Comparison of ENCODE assay signal across 8 cellular contexts in the genomic region with DNA sequence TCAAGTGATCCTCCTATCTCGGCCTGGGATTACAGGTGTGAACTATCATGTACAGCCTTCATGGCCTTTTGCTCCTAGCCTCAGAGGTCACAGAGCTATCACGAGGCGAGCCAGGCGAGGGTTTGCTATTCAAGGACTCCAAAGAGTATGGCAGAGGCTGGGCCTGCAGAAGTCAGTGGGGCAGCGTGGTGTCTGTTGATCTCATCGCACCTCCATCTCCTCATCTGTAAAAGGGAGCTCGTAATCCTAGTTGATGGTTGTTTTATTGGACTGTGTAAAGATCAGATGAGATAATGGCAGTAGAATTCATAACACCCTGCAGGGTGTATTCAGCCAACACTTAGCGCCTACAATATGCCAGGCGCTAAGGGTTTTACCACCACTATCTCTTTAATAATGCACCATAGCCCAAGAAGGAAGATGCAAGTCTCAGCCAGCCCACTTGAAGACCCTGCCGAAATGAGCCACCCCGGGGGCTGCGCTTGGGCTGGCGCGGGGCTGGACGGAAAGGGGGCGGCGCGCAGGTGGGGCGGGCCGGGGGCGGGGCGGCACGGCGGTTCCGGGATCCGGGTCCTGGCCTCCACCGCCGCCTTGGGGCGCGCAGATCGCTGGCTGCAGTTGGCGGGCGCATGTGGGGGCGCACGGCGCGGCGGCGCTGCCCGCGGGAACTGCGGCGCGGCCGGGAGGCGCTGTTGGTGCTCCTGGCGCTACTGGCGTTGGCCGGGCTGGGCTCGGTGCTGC. TPM values are rescaled to one million over a fixed set of nuclear protein-coding genes. Genes with fewer than 3 reads are reported as not detected.
DNase-seq lines count a peak whose midpoint lies in the region; ATAC-seq and TF ChIP-seq lines count a peak whose summit lies in the region.

A gene with protein sequence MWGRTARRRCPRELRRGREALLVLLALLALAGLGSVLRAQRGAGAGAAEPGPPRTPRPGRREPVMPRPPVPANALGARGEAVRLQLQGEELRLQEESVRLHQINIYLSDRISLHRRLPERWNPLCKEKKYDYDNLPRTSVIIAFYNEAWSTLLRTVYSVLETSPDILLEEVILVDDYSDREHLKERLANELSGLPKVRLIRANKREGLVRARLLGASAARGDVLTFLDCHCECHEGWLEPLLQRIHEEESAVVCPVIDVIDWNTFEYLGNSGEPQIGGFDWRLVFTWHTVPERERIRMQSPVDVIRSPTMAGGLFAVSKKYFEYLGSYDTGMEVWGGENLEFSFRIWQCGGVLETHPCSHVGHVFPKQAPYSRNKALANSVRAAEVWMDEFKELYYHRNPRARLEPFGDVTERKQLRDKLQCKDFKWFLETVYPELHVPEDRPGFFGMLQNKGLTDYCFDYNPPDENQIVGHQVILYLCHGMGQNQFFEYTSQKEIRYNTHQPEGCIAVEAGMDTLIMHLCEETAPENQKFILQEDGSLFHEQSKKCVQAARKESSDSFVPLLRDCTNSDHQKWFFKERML (plus strand): TSS at position 601 of the 741 bp plus-strand sequence. CDS start 29 bp downstream, at position 630.

- H3K9me3 Mint-ChIP-seq in GM23338, result no peaks in the 10 kb centered on the region

- H3K9me3 ChIP-seq in BLaER1 (peaks cover under 1% of the 10 kb centered on the region; the same call in 1 of the 2 replicates), NT2/D1 (ENCODE audit: insufficient read depth, low read length) (no peaks in the 10 kb centered on the region), heart left ventricle (no peaks in the 10 kb centered on the region)

- ATAC-seq in GM23338 (peak; percentile 69), heart left ventricle (peak in 2 of 4 donors; percentile 59 to 63), GM19397 (IDR thresholded peaks at IDR 0.05; ENCODE audit: unreplicated experiment) (no peak)

- no peak within 1 kb of the TSS for H3K27ac Mint-ChIP-seq in GM23338

- H3K27me3 Mint-ChIP-seq in GM23338 (ENCODE audit: insufficient read depth, low read depth, poor library complexity), result peaks cover 18% of the 10 kb centered on the region

- H3K4me1 Mint-ChIP-seq in GM23338, result peaks cover 33% of the 10 kb centered on the region

- no peak for TF ChIP-seq POLR2A in heart left ventricle (IDR thresholded peaks at IDR 0.05)

- H3K36me3 Mint-ChIP-seq in GM23338 (ENCODE audit: low read depth), result no peaks in the 10 kb centered on the region

- 0 out of 4 replicates have a peak, but pooled peaks of 1 of the 2 experiments have one; percentile 12 for TF ChIP-seq CTCF in GM23338 (conservative IDR thresholded peaks at IDR 0.05; ENCODE audit: low read depth in 2 of 2)
- peak in 1 of 12 donors; percentile 8 for TF ChIP-seq CTCF in heart left ventricle (IDR thresholded peaks at IDR 0.05)

- H3K9ac ChIP-seq in BLaER1, result peak within 1 kb of the TSS; percentile 70
- peak within 1 kb of the TSS; percentile 81 for H3K9ac ChIP-seq in NT2/D1 (ENCODE audit: insufficient read length, low read depth)

- whole genome bisulfite sequencing in heart left ventricle, 4 donors, result 11 to 65% (median 31%) methylated on average over 10 to 50 of the region's 50 CpGs

- H3K4me1 ChIP-seq in BLaER1, result peaks cover 20% of the 10 kb centered on the region
- H3K4me1 ChIP-seq in GM23338 (ENCODE audit: insufficient read depth), result peaks cover 29% of the 10 kb centered on the region
- no peaks in the 10 kb centered on the region for H3K4me1 ChIP-seq in NT2/D1 (ENCODE audit: insufficient read depth, insufficient read length)
- peaks cover 0 to 16% (median 8%) of the 10 kb centered on the region in 12 donors for H3K4me1 ChIP-seq in heart left ventricle

- DNase-seq in GM23338 (ENCODE audit: low spot score) (peak; percentile 81), NT2/D1 (ENCODE audit: low read depth, low spot score) (no peak), heart left ventricle (no peak), putamen (ENCODE audit: low spot score) (peak; percentile 42), GOT3 (lab: John Stamatoyannopoulos, UW) (no peak)
- peak in 3 of 4 experiments; percentile 13 to 58 (median 17) for DNase-seq in activated naive CD4-positive, alpha-beta T cell (lab: John Stamatoyannopoulos, UW)

- H3K4me2 ChIP-seq in BLaER1 (peak within 1 kb of the TSS; percentile 95), GM23338 (peak within 1 kb of the TSS; percentile 91)

- H3K9me2 ChIP-seq in GM23338 (ENCODE audit: insufficient read depth), result no peaks in the 10 kb centered on the region

- intact Hi-C loops in heart left ventricle (cut with DNase I), result no loop called here

- H3K4me3 Mint-ChIP-seq in GM23338, result peak within 1 kb of the TSS; percentile 79

- no peaks in the 10 kb centered on the region for H3K36me3 ChIP-seq in BLaER1
- no peaks in the 10 kb centered on the region for H3K36me3 ChIP-seq in GM23338 (ENCODE audit: insufficient read depth)
- H3K36me3 ChIP-seq in NT2/D1 (ENCODE audit: insufficient read depth, insufficient read length, low read length), result no peaks in the 10 kb centered on the region
- no peaks in the 10 kb centered on the region for H3K36me3 ChIP-seq in heart left ventricle

- peaks cover 10% of the 10 kb centered on the region for H3K27me3 ChIP-seq in BLaER1
- peaks cover 27% of the 10 kb centered on the region for H3K27me3 ChIP-seq in GM23338 (ENCODE audit: insufficient read depth)
- H3K27me3 ChIP-seq in NT2/D1 (ENCODE audit: insufficient read depth, insufficient read length), result peaks cover 19% of the 10 kb centered on the region
- H3K27me3 ChIP-seq in heart left ventricle, result peaks cover 0 to 24% (median 12%) of the 10 kb centered on the region in 9 donors

- H4K20me1 ChIP-seq in BLaER1 (peaks cover 5% of the 10 kb centered on the region; the same call in 1 of the 2 replicates), GM23338 (replicated peaks; ENCODE audit: insufficient read depth) (no peaks in the 10 kb centered on the region)

- peak within 1 kb of the TSS; percentile 97 for H2AFZ ChIP-seq in GM23338

- H3K79me2 ChIP-seq in GM23338 (replicated peaks; ENCODE audit: insufficient read depth), result no peaks in the 10 kb centered on the region

- peak within 1 kb of the TSS; percentile 84 for H3K4me3 ChIP-seq in BLaER1
- peak within 1 kb of the TSS; percentile 74 for H3K4me3 ChIP-seq in GM23338
- peak within 1 kb of the TSS; percentile 65 for H3K4me3 ChIP-seq in NT2/D1 (ENCODE audit: insufficient read length, low read depth)
- peak within 1 kb of the TSS in 11 of 12 donors; percentile 20 to 62 (median 50) for H3K4me3 ChIP-seq in heart left ventricle

- 0 out of 2 replicates have a peak, but pooled peaks cover 6% of the 10 kb centered on the region for H3F3A ChIP-seq in GM23338 (replicated peaks; ENCODE audit: low read depth)

- peak within 1 kb of the TSS; percentile 66 for H3K27ac ChIP-seq in BLaER1
- H3K27ac ChIP-seq in GM23338 (ENCODE audit: low read depth), result no peak within 1 kb of the TSS
- H3K27ac ChIP-seq in heart left ventricle, result peak within 1 kb of the TSS in 1 of 12 donors; percentile 79

TF ChIP-seq in GM23338, 12 proteins besides CTCF, POLR2A, EP300 and RAD21:
- TF ChIP-seq POLR2AphosphoS5 (IDR thresholded peaks at IDR 0.05; ENCODE audit: low read depth) (peak; percentile 73), CREB1 (CRISPR knock-in tag; IDR thresholded peaks at IDR 0.05; ENCODE audit: low read depth) (no peak)

RNA-seq across cellular contexts. Expression of the gene that starts here (rescaled TPM):
- 23.6 and 27.5 TPM in 2 replicates for total RNA-seq in GM23338 (2014; rRNA removed; shearing (Covaris generic))
- polyA plus RNA-seq in GM23338 (2016; fragmentation: Nextera tagmentation; extraction: Ambion mirVana) (14.0 and 14.6 TPM in 2 replicates), heart left ventricle (under 1 TPM; 0.23 to 0.32 TPM)
- 1 to 10 TPM in 3 of 9 donors, under 1 TPM in 6; 0.25 to 4.7 (median 0.70) TPM for total RNA-seq in heart left ventricle

Comparison
In these comparisons a context has a peak if more than half of its experiments do, and no peak if none do; other contexts are left out.
1. RNA of the gene that starts here (polyA plus RNA-seq): 14.0 to 14.6 TPM in GM23338; 0.23 to 0.32 TPM in heart left ventricle; every median in the first group is over 10 times any median in the second.
2. DNase-seq: peak in GM23338 (single experiment), activated naive CD4-positive, alpha-beta T cell (3 of 4) and putamen (single experiment); none in NT2/D1 (single experiment), heart left ventricle (0 of 5) and GOT3 (single experiment).
3. Peak in every context shown above with its lines, with median percentiles within 50 percentile points of each other: H3K4me3 ChIP-seq.